ENCODE assay signal across 1 cellular context in the genomic region with DNA sequence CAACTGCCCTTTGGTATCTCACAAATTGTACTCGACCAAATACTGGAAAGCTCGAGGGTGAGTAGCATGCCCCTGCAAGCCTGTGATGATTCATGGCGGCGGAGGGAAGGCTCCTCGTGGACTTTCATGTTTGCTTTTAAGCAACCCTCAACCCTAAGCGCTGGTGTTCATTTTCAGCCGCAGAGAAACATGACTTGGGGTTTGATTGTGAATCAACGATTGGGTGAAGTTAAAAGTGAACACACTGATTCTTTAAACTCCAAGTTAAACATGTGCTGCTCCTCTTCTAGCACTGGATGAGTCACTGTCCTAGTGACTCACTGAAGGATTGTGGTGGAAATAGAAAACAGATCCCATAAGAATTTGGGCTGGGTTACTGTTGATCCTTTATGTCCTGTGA.
TF ChIP-seq lines count a peak whose summit lies in the region.

No MANE protein-coding gene starts in this region.

TF ChIP-seq in GM23338, 12 proteins besides CTCF, POLR2A, EP300 and RAD21 (continued from another document):
- TF ChIP-seq, protein P1, sequence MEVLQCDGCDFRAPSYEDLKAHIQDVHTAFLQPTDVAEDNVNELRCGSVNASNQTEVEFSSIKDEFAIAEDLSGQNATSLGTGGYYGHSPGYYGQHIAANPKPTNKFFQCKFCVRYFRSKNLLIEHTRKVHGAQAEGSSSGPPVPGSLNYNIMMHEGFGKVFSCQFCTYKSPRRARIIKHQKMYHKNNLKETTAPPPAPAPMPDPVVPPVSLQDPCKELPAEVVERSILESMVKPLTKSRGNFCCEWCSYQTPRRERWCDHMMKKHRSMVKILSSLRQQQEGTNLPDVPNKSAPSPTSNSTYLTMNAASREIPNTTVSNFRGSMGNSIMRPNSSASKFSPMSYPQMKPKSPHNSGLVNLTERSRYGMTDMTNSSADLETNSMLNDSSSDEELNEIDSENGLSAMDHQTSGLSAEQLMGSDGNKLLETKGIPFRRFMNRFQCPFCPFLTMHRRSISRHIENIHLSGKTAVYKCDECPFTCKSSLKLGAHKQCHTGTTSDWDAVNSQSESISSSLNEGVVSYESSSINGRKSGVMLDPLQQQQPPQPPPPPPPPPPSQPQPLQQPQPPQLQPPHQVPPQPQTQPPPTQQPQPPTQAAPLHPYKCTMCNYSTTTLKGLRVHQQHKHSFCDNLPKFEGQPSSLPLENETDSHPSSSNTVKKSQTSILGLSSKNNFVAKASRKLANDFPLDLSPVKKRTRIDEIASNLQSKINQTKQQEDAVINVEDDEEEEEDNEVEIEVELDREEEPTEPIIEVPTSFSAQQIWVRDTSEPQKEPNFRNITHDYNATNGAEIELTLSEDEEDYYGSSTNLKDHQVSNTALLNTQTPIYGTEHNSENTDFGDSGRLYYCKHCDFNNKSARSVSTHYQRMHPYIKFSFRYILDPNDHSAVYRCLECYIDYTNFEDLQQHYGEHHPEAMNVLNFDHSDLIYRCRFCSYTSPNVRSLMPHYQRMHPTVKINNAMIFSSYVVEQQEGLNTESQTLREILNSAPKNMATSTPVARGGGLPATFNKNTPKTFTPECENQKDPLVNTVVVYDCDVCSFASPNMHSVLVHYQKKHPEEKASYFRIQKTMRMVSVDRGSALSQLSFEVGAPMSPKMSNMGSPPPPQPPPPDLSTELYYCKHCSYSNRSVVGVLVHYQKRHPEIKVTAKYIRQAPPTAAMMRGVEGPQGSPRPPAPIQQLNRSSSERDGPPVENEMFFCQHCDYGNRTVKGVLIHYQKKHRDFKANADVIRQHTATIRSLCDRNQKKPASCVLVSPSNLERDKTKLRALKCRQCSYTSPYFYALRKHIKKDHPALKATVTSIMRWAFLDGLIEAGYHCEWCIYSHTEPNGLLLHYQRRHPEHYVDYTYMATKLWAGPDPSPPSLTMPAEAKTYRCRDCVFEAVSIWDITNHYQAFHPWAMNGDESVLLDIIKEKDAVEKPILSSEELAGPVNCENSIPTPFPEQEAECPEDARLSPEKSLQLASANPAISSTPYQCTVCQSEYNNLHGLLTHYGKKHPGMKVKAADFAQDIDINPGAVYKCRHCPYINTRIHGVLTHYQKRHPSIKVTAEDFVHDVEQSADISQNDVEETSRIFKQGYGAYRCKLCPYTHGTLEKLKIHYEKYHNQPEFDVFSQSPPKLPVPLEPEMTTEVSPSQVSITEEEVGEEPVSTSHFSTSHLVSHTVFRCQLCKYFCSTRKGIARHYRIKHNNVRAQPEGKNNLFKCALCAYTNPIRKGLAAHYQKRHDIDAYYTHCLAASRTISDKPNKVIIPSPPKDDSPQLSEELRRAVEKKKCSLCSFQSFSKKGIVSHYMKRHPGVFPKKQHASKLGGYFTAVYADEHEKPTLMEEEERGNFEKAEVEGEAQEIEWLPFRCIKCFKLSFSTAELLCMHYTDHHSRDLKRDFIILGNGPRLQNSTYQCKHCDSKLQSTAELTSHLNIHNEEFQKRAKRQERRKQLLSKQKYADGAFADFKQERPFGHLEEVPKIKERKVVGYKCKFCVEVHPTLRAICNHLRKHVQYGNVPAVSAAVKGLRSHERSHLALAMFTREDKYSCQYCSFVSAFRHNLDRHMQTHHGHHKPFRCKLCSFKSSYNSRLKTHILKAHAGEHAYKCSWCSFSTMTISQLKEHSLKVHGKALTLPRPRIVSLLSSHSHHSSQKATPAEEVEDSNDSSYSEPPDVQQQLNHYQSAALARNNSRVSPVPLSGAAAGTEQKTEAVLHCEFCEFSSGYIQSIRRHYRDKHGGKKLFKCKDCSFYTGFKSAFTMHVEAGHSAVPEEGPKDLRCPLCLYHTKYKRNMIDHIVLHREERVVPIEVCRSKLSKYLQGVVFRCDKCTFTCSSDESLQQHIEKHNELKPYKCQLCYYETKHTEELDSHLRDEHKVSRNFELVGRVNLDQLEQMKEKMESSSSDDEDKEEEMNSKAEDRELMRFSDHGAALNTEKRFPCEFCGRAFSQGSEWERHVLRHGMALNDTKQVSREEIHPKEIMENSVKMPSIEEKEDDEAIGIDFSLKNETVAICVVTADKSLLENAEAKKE (CRISPR knock-in tag; IDR thresholded peaks at IDR 0.05): no peak
- no peak for TF ChIP-seq ZNF331 (CRISPR knock-in tag; IDR thresholded peaks at IDR 0.05; ENCODE audit: low read depth)
- no peak for TF ChIP-seq STAT1 (IDR thresholded peaks at IDR 0.05; ENCODE audit: unreplicated experiment)
- TF ChIP-seq, protein P2, sequence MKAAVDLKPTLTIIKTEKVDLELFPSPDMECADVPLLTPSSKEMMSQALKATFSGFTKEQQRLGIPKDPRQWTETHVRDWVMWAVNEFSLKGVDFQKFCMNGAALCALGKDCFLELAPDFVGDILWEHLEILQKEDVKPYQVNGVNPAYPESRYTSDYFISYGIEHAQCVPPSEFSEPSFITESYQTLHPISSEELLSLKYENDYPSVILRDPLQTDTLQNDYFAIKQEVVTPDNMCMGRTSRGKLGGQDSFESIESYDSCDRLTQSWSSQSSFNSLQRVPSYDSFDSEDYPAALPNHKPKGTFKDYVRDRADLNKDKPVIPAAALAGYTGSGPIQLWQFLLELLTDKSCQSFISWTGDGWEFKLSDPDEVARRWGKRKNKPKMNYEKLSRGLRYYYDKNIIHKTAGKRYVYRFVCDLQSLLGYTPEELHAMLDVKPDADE (IDR thresholded peaks at IDR 0.05): no peak
- no peak for TF ChIP-seq ZNF114 (CRISPR knock-in tag; IDR thresholded peaks at IDR 0.05)
- no peak for TF ChIP-seq NANOG (IDR thresholded peaks at IDR 0.05; ENCODE audit: borderline replicate concordance)
- no peak for TF ChIP-seq EZH2 (IDR thresholded peaks at IDR 0.05; ENCODE audit: low read depth, unreplicated experiment)
